Comparison of ENCODE assay signal across 8 cellular contexts in genomic region chr5:6377121-6377520, GRCh38. TPM values are rescaled to one million over a fixed set of nuclear protein-coding genes. Genes with fewer than 3 reads are reported as not detected.
A peak's percentile ranks its signal among the peaks of the same experiment; 100 is the strongest.
DNase-seq lines count a peak whose midpoint lies in the region; ATAC-seq, FAIRE-seq and TF ChIP-seq lines count a peak whose summit lies in the region.

No MANE protein-coding gene starts in this region.

- peaks cover 16% of the 10 kb centered on the region for H3K4me1 ChIP-seq in Karpas-422 (ENCODE audit: low read length)

- peaks cover 26 to 33% of the 10 kb centered on the region in 2 donors for H3K36me3 Mint-ChIP-seq in naive B cell

- H3K27ac Mint-ChIP-seq in naive B cell, result peak overlapping the region in 4 of 6 donors; percentile 60 to 96 (median 71)

- peaks cover 0 to 7% (median 0%) of the 10 kb centered on the region in 3 donors for H3K27me3 Mint-ChIP-seq in naive B cell

- H3K9me3 ChIP-seq in Karpas-422 (ENCODE audit: low read length), result no peaks in the 10 kb centered on the region

- H4K20me1 ChIP-seq in Karpas-422 (ENCODE audit: insufficient read depth, low read depth, low read length), result peaks cover 22% of the 10 kb centered on the region

- H3K27me3 ChIP-seq in Karpas-422 (ENCODE audit: low read length), result no peaks in the 10 kb centered on the region

- H3K4me2 ChIP-seq in Karpas-422 (ENCODE audit: low read depth, low read length, poor library complexity, severe bottlenecking), result peak overlapping the region; percentile 98

- peak overlapping the region; percentile 95 to 99 (median 99) for H3K4me3 Mint-ChIP-seq in naive B cell

- H3K79me2 ChIP-seq in Karpas-422 (ENCODE audit: low read length), result peaks cover 30% of the 10 kb centered on the region

- H3K4me1 Mint-ChIP-seq in naive B cell, result peaks cover 34 to 40% (median 37%) of the 10 kb centered on the region in 3 donors

- DNase-seq in AG10803 (ENCODE audit: low read depth) (peak; percentile 44), Karpas-422 (no peak), choroid plexus epithelial cell (ENCODE audit: low read depth) (peak; percentile 46), naive B cell (no peak), glomerular visceral epithelial cell (ENCODE audit: extremely low spot score) (no peak), frontal cortex (ENCODE audit: low spot score in 2 of 2) (no peak), GM10266 (ENCODE audit: extremely low spot score) (no peak)
- DNase-seq in stimulated activated CD4-positive, alpha-beta T cell treated with anti-CD3 and anti-CD28 coated beads, Interleukin-12 subunit alpha, Interleukin-12 subunit beta, amount 100 ng/mL, for 4 hours, result no peak

- H3K36me3 ChIP-seq in Karpas-422 (ENCODE audit: insufficient read depth, low read length), result peaks cover 42% of the 10 kb centered on the region

- no peaks in the 10 kb centered on the region for H3K9me3 Mint-ChIP-seq in naive B cell

- no peaks in the 10 kb centered on the region for H3K9me2 ChIP-seq in Karpas-422 (replicated peaks; ENCODE audit: insufficient read depth, low read length)

- H3K27ac ChIP-seq in Karpas-422 (ENCODE audit: low read length), result no peak overlapping the region

- TF ChIP-seq CTCF in AG10803 (conservative IDR thresholded peaks at IDR 0.05; ENCODE audit: low read length) (no peak), choroid plexus epithelial cell (conservative IDR thresholded peaks at IDR 0.05; ENCODE audit: low read depth, low read length) (no peak), GM10266 (IDR thresholded peaks at IDR 0.05; ENCODE audit: control insufficient read depth, insufficient read depth, low read depth, missing control alignments) (no peak)

- H3K9ac ChIP-seq in Karpas-422 (ENCODE audit: low read length), result peak overlapping the region; percentile 90

- no peak overlapping the region for H2AFZ ChIP-seq in Karpas-422 (ENCODE audit: low read length)

- no peak for FAIRE-seq in frontal cortex (lab: Jason Lieb, UNC)

- H3K4me3 ChIP-seq in AG10803 (ENCODE audit: low read length) (peak overlapping the region; percentile 96), Karpas-422 (ENCODE audit: low read length) (peak overlapping the region; percentile 94), choroid plexus epithelial cell (ENCODE audit: low read depth, low read length) (peak overlapping the region; percentile 93)

- no peak for ATAC-seq in naive B cell (ENCODE audit: low read depth in 2 of 2)

RNA-seq across cellular contexts. Expression of gene MED10, which starts 1.2 kb away (rescaled TPM):
- 13.1 and 19.6 TPM in 2 replicates for total RNA-seq in Karpas-422 (2014; rRNA removed; shearing (Covaris generic); ENCODE audit: low replicate concordance)
- 100 to 1,000 TPM in 5 of 6 donors, 10 to 100 TPM in 1; 99.9 to 134 (median 112) TPM for polyA plus RNA-seq in naive B cell (ENCODE audit: low read depth in 6 of 6)
- 15.1 TPM for total RNA-seq in frontal cortex

Comparison
In these comparisons a context has a peak if more than half of its experiments do, and no peak if none do; other contexts are left out.
1. DNase-seq: peak in AG10803 (single experiment) and choroid plexus epithelial cell (single experiment); none in Karpas-422 (single experiment), naive B cell (single experiment), stimulated activated CD4-positive, alpha-beta T cell treated with anti-CD3 and anti-CD28 coated beads, Interleukin-12 subunit alpha, Interleukin-12 subunit beta, amount 100 ng/mL, for 4 hours (single experiment), glomerular visceral epithelial cell (single experiment), frontal cortex (0 of 2) and GM10266 (single experiment).
2. Peak in every context shown above with its lines, with median percentiles within 50 percentile points of each other: H3K4me3 ChIP-seq.